Comparison of ENCODE assay signal across 1 cellular context in the genomic region with DNA sequence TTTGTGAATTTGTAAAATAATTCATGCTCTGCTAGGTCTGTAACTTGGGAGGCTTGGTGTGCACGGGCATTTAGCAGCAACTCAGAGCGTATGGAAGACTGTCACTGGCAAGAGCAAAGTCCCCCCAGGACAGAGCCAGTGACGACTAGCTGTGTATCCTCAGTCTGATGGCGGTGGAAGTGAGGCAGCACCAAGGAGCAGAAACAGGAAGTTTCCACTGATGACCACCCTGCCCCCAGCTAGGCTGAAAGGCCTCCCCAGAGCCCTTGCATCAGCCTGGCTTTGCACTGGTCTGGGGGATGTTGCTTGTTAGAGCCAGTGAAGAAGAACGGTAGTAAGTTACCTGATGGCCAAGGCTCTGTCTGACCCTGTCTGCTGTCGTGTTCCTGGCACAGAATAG.
TF ChIP-seq lines count a peak whose summit lies in the region.

No MANE protein-coding gene starts in this region.

TF ChIP-seq in WTC11, 78 proteins besides CTCF, POLR2A, EP300 and RAD21 (continued from another document):
- TF ChIP-seq, protein P1, sequence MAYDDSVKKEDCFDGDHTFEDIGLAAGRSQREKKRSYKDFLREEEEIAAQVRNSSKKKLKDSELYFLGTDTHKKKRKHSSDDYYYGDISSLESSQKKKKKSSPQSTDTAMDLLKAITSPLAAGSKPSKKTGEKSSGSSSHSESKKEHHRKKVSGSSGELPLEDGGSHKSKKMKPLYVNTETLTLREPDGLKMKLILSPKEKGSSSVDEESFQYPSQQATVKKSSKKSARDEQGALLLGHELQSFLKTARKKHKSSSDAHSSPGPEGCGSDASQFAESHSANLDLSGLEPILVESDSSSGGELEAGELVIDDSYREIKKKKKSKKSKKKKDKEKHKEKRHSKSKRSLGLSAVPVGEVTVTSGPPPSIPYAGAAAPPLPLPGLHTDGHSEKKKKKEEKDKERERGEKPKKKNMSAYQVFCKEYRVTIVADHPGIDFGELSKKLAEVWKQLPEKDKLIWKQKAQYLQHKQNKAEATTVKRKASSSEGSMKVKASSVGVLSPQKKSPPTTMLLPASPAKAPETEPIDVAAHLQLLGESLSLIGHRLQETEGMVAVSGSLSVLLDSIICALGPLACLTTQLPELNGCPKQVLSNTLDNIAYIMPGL (CRISPR knock-in tag; IDR thresholded peaks at IDR 0.05) = no peak
- TF ChIP-seq SMAD4 (CRISPR knock-in tag; IDR thresholded peaks at IDR 0.05) (no peak), CREM (CRISPR knock-in tag; IDR thresholded peaks at IDR 0.05) (no peak), RORB (CRISPR knock-in tag; IDR thresholded peaks at IDR 0.05) (no peak)
